In the genomic region with DNA sequence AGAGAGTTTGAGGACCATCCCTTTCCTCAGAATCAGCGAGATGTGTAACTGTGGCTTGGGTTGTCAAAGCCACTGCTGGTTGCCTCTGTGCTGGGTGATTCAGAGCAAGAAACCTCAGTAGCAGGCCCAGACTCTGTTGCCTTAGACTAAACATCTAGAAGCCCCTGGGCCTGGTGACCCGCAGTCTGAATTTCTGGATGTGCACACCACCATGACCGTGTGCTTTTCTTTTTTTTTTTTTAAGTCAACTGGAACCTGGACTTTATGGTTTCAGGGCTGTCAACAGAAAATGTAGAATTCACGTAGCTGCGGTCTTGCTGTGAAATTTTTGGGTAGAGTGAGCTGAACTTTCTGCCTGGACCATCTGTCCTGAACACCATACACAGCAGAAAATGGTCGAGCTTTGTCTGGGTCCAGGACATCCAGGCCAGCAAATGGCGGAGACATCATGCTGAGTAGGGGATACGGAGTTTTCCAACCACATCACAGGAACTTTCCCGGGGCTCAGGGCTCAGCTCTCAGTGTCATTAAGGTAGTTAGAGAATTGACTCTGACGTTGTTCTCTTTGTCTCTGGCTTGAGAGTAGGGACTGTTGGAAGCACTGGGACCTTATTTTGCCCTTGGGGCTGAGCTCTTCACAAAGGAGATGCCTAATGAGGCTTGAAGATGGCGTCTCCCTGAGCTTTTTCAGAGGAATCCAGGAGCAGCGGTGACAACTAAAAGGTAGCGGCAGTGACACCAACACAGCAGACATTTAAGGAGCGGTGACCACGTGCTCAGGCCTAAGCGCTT, we compare ENCODE assay signal across 14 cellular contexts. TPM values are rescaled to one million over a fixed set of nuclear protein-coding genes. Genes with fewer than 3 reads are reported as not detected.
DNase-seq lines count a peak whose midpoint lies in the region; ATAC-seq and TF ChIP-seq lines count a peak whose summit lies in the region.
"Had no signal": no experiment of that assay in that cellular context is flagged by ENCODE, and none has a peak within 500 bp of the region (broad histone marks: within the 10 kb centered on the region; RNA-seq: fewer than 3 reads in every experiment).

No MANE protein-coding gene starts in this region.

- no peaks in the 10 kb centered on the region for H3K79me2 ChIP-seq in smooth muscle cell (ENCODE audit: low read depth)

- H3K4me2 ChIP-seq in smooth muscle cell, result no peak overlapping the region

- H3K36me3 Mint-ChIP-seq in activated CD4-positive, alpha-beta memory T cell treated with anti-CD3 and anti-CD28 coated beads, Interleukin-2, amount 10 ng/mL, durations not matched to agents 7 days and 5 days (ENCODE audit: low read depth), result no peaks in the 10 kb centered on the region
- peaks cover 6% of the 10 kb centered on the region for H3K36me3 Mint-ChIP-seq in MCF 10A (ENCODE audit: insufficient read depth, unreplicated experiment)

- H3K27me3 ChIP-seq in smooth muscle cell (ENCODE audit: low read depth), result no peaks in the 10 kb centered on the region

- no peaks in the 10 kb centered on the region for H3K27me3 Mint-ChIP-seq in activated CD4-positive, alpha-beta memory T cell treated with anti-CD3 and anti-CD28 coated beads, Interleukin-2, amount 10 ng/mL, durations not matched to agents 7 days and 5 days
- H3K27me3 Mint-ChIP-seq in MCF 10A (ENCODE audit: insufficient read depth, unreplicated experiment), result no peaks in the 10 kb centered on the region

- CTCF ChIA-PET in activated CD4-positive, alpha-beta memory T cell treated with anti-CD3 and anti-CD28 coated beads, Interleukin-2, amount 10 ng/mL, durations not matched to agents 7 days and 5 days (lab: Charles Lee), result interaction anchor here (2.8 kb wide), 1 partner anchor 11 kb away, joined by 14 read pairs; no protein-coding TSS in a partner anchor
- CTCF ChIA-PET in MCF 10A (lab: Yijun Ruan, JAX), result interaction anchor here (0.5 to 1.0 kb wide), 3 partner anchors 58 to 325 kb away, joined by 3 to 7 read pairs (median 3); no protein-coding TSS in a partner anchor

- ATAC-seq in GM19023 (IDR thresholded peaks at IDR 0.05; ENCODE audit: unreplicated experiment), result peak; percentile 64
- ATAC-seq in HG02798 (IDR thresholded peaks at IDR 0.05; ENCODE audit: poor library complexity, unreplicated experiment), result peak; percentile 65
- no peak for ATAC-seq in GM19035 (IDR thresholded peaks at IDR 0.05; ENCODE audit: unreplicated experiment)

- peaks cover 3% of the 10 kb centered on the region for H3K9me3 Mint-ChIP-seq in activated CD4-positive, alpha-beta memory T cell treated with anti-CD3 and anti-CD28 coated beads, Interleukin-2, amount 10 ng/mL, durations not matched to agents 7 days and 5 days
- no peaks in the 10 kb centered on the region for H3K9me3 Mint-ChIP-seq in MCF 10A (ENCODE audit: unreplicated experiment)

- H3K27ac ChIP-seq in smooth muscle cell (ENCODE audit: low read depth), result no peak overlapping the region
- H3K27ac ChIP-seq: thoracic aorta, VCaP had no signal

- POLR2A ChIA-PET in activated CD4-positive, alpha-beta memory T cell treated with anti-CD3 and anti-CD28 coated beads, Interleukin-2, amount 10 ng/mL, durations not matched to agents 7 days and 5 days (lab: Charles Lee), result interaction anchor here (1.1 to 2.0 kb wide), 3 partner anchors 14 to 22 kb away, joined by 3 to 7 read pairs (median 4); no protein-coding TSS in a partner anchor
- POLR2A ChIA-PET in MCF 10A (lab: Yijun Ruan, JAX), result no interaction called here

- peak; percentile 74 for DNase-seq in ELF-1 (ENCODE audit: low read depth, low spot score)
- DNase-seq in activated CD4-positive, alpha-beta memory T cell treated with anti-CD3 and anti-CD28 coated beads, Interleukin-2, amount 10 ng/mL, durations not matched to agents 7 days and 5 days, result no peak
- no peak for DNase-seq in smooth muscle cell (lab: John Stamatoyannopoulos, UW; ENCODE audit: unreplicated experiment)
- no peak for DNase-seq in SKM-1 treated with dmso at 0.1 percent for 144 hours (lab: John Stamatoyannopoulos, UW; ENCODE audit: unreplicated experiment)
- DNase-seq in MCF 10A (ENCODE audit: unreplicated experiment), result no peak
- DNase-seq: amniotic stem cell; occipital lobe; stimulated activated CD4-positive, alpha-beta T cell treated with anti-CD3 and anti-CD28 coated beads, Interleukin-2, amount 100 ng/mL, for 24 hours had no signal

- H3K4me3 Mint-ChIP-seq in activated CD4-positive, alpha-beta memory T cell treated with anti-CD3 and anti-CD28 coated beads, Interleukin-2, amount 10 ng/mL, durations not matched to agents 7 days and 5 days, result no peak overlapping the region
- no peak overlapping the region for H3K4me3 Mint-ChIP-seq in MCF 10A (ENCODE audit: unreplicated experiment)

- H3F3A ChIP-seq in smooth muscle cell (ENCODE audit: low read depth), result no peaks in the 10 kb centered on the region

- no peaks in the 10 kb centered on the region for H3K9me3 ChIP-seq in smooth muscle cell (replicated peaks; ENCODE audit: low read depth)
- H3K9me3 ChIP-seq: thoracic aorta had no signal

- H3K36me3 ChIP-seq in smooth muscle cell (ENCODE audit: low read depth), result no peaks in the 10 kb centered on the region
- H3K36me3 ChIP-seq: thoracic aorta had no signal

- peaks cover 42% of the 10 kb centered on the region for H3K4me1 Mint-ChIP-seq in activated CD4-positive, alpha-beta memory T cell treated with anti-CD3 and anti-CD28 coated beads, Interleukin-2, amount 10 ng/mL, durations not matched to agents 7 days and 5 days
- H3K4me1 Mint-ChIP-seq in MCF 10A (ENCODE audit: insufficient read depth, unreplicated experiment), result no peaks in the 10 kb centered on the region

- no peak overlapping the region for H2AFZ ChIP-seq in smooth muscle cell (ENCODE audit: low read depth)

- H4K20me1 ChIP-seq in smooth muscle cell (ENCODE audit: low read depth), result no peaks in the 10 kb centered on the region

- peak overlapping the region; percentile 9 for H3K27ac Mint-ChIP-seq in activated CD4-positive, alpha-beta memory T cell treated with anti-CD3 and anti-CD28 coated beads, Interleukin-2, amount 10 ng/mL, durations not matched to agents 7 days and 5 days
- no peak overlapping the region for H3K27ac Mint-ChIP-seq in MCF 10A (ENCODE audit: low read depth, unreplicated experiment)

- no peak for TF ChIP-seq CTCF in smooth muscle cell (IDR thresholded peaks at IDR 0.05; ENCODE audit: borderline replicate concordance, insufficient read depth, poor library complexity, severe bottlenecking)
- no peak for TF ChIP-seq CTCF in MCF 10A (IDR thresholded peaks at IDR 0.05; ENCODE audit: unreplicated experiment)

- no peaks in the 10 kb centered on the region for H3K4me1 ChIP-seq in smooth muscle cell (ENCODE audit: low read depth)

- no TSS peak for BruUV-seq in MCF 10A (replicated peaks; lab: Mats Ljungman, UMichigan)

- no peak overlapping the region for H3K4me3 ChIP-seq in smooth muscle cell
- H3K4me3 ChIP-seq: thoracic aorta had no signal

- WGBS in smooth muscle cell (ENCODE audit: low lambda C conversion rate), result 86% methylated on average over 16 of the region's 16 CpGs

- intact Hi-C loops in MCF 10A (cut with micrococcal nuclease), result no loop called here

- no peak overlapping the region for H3K9ac ChIP-seq in smooth muscle cell (ENCODE audit: low read depth)

RNA-seq across cellular contexts. Expression of gene BATF, which starts 23.0 kb away (rescaled TPM):
- 10 to 100 TPM; 63.0 to 66.1 TPM for total RNA-seq in activated CD4-positive, alpha-beta memory T cell treated with anti-CD3 and anti-CD28 coated beads, Interleukin-2, amount 10 ng/mL, durations not matched to agents 7 days and 5 days
- not detected in 2 replicates for total RNA-seq in smooth muscle cell
- not detected in 2 replicates for polyA plus RNA-seq in smooth muscle cell
- not detected in 2 replicates for total RNA-seq in MCF 10A (2022)
- polyA plus RNA-seq: keratinocyte had no signal

Comparison
In these comparisons a context has a peak if more than half of its experiments do, and no peak if none do; other contexts are left out.
1. RNA of gene BATF, which starts 23.0 kb away (total RNA-seq): 63.0 to 66.1 TPM in activated CD4-positive, alpha-beta memory T cell treated with anti-CD3 and anti-CD28 coated beads, Interleukin-2, amount 10 ng/mL, durations not matched to agents 7 days and 5 days; not detected in smooth muscle cell and not detected in MCF 10A; every median in the first group is over 10 times any median in the second.